Comparison of ENCODE assay signal across 22 cellular contexts in the genomic region with DNA sequence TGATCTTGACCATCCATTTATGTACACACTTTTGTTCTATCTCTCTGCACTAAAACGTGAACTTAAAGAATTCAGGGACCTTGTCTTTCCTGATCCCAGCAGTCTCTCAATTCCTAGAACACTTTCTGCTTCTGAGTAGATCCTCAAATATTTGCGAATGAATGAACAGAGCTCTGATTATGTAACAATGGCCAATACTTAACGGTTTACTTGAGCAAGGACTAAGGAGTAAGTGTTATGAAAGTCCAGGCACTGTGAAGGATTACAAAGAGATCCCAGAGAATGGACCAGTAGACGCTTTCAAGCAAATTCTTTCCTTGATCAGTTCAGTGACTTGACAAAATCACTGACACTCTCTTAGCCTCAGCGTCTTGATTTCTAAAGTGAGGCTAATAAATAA.
"Had no signal": no experiment of that assay in that cellular context is flagged by ENCODE, and none has a peak within 500 bp of the region (broad histone marks: within the 10 kb centered on the region; RNA-seq: fewer than 3 reads in every experiment).

No MANE protein-coding gene starts in this region.

- H3K27me3 ChIP-seq: breast epithelium, dorsolateral prefrontal cortex, esophagus muscularis mucosa, hepatocyte, right lobe of liver, upper lobe of left lung had no signal

- H3K4me1 ChIP-seq: breast epithelium, esophagus muscularis mucosa, parathyroid adenoma, right lobe of liver had no signal

- H2AFZ ChIP-seq: hepatocyte, parathyroid adenoma had no signal

- H3K9ac ChIP-seq: parathyroid adenoma had no signal

- DNase-seq: activated B cell treated with CpG ODN at 0.5 μM for 24 hours; activated CD4-positive, alpha-beta T cell treated with anti-CD3 and anti-CD28 coated beads for 36 hours; activated CD4-positive, alpha-beta T cell treated with anti-CD3 and anti-CD28 coated beads, Interleukin-2, amount 50 U/mL, for 4 hours; activated CD8-positive, alpha-beta memory T cell treated with anti-CD3 and anti-CD28 coated beads for 24 hours; activated CD8-positive, alpha-beta memory T cell treated with anti-CD3 and anti-CD28 coated beads, Interleukin-2, amount 50 U/mL, for 4 hours; activated naive CD4-positive, alpha-beta T cell; activated T-cell treated with anti-CD3 and anti-CD28 coated beads, Interleukin-2, amount 50 U/mL, for 4 hours; dorsolateral prefrontal cortex; effector memory CD8-positive, alpha-beta T cell; glutamatergic neuron; immature natural killer cell; nucleus accumbens; right lobe of liver; stimulated activated CD4-positive, alpha-beta T cell treated with anti-CD3 and anti-CD28 coated beads, Interleukin-2, amount 100 ng/mL, for 48 hours; stimulated activated naive CD4-positive, alpha-beta T cell treated with Interleukin-2 at 50 U/mL for 16 hours; T1000; upper lobe of left lung had no signal

- H3K36me3 ChIP-seq: breast epithelium, esophagus muscularis mucosa, right lobe of liver, upper lobe of left lung had no signal

- H3K79me2 ChIP-seq: hepatocyte, parathyroid adenoma had no signal

- H3K27ac ChIP-seq: breast epithelium, dorsolateral prefrontal cortex, esophagus muscularis mucosa, hepatocyte, parathyroid adenoma, right lobe of liver, upper lobe of left lung had no signal

- H3K4me3 ChIP-seq: breast epithelium, dorsolateral prefrontal cortex, esophagus muscularis mucosa, hepatocyte, right lobe of liver, upper lobe of left lung had no signal

- H3K4me2 ChIP-seq: hepatocyte had no signal

- FAIRE-seq: colon had no signal

- H3K9me3 ChIP-seq: breast epithelium, esophagus muscularis mucosa, right lobe of liver, upper lobe of left lung had no signal
